8 cellular contexts compared by ENCODE assay signal in the genomic region with DNA sequence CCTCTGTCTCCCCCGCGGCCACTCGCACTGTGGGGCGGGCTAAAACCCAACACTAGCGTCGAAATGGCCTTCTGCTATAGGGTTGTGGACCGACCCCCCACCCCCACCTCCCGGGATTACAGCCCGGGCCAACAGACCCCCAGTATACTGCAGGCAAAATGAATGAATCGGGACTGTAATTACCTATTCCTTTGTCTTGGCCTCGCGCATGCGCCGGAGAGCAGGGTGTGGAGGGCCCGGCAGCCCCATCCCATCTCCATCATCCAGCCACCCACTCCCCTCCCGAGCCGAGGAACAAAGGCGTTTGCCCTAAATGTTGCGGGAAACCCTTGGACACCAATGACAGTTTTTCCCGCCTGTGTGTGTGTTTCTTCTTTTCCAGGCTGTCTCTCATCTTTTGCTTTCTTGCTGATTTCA. TPM values are rescaled to one million over a fixed set of nuclear protein-coding genes. Genes with fewer than 3 reads are reported as not detected.
DNase-seq lines count a peak whose midpoint lies in the region; ATAC-seq, FAIRE-seq and TF ChIP-seq lines count a peak whose summit lies in the region.

No MANE protein-coding gene starts in this region.

- peak; percentile 48 for DNase-seq in GM12865 (ENCODE audit: low read depth)
- DNase-seq in NCI-H774 (lab: John Stamatoyannopoulos, UW) = peak; percentile 62
- DNase-seq in nucleus accumbens (lab: John Stamatoyannopoulos, UW) = peak in 34 of 56 donors; percentile 10 to 76 (median 48)
- no peak for DNase-seq in amniotic stem cell (lab: John Stamatoyannopoulos, UW)
- no peak for DNase-seq in GM19239 (ENCODE audit: insufficient read length, low spot score)

- peak overlapping the region; percentile 78 for H3K4me3 ChIP-seq in GM12865 (ENCODE audit: low read depth, low read length)
- H3K4me3 ChIP-seq in esophagus (ENCODE audit: low read depth in 1 of 2, low read length in 2 of 2) = peak overlapping the region; percentile 50 to 64

- FAIRE-seq in GM19239 (lab: Jason Lieb, UNC) = no peak

- H3K27me3 ChIP-seq in esophagus (ENCODE audit: control insufficient read depth in 1 of 2, insufficient read depth in 2 of 2, low read length in 2 of 2) = no peaks in the 10 kb centered on the region

- H3K9me3 ChIP-seq in esophagus (ENCODE audit: control insufficient read depth in 2 of 2, insufficient read depth in 1 of 2, low read depth in 1 of 2, low read length in 1 of 2) = peaks cover 0 to 3% of the 10 kb centered on the region in 2 donors

- H3K36me3 ChIP-seq in esophagus (ENCODE audit: control insufficient read depth in 2 of 2, insufficient read depth in 2 of 2, low read length in 1 of 2) = no peaks in the 10 kb centered on the region

- H3K27ac ChIP-seq in esophagus (ENCODE audit: low read depth in 2 of 2, low read length in 1 of 2) = no peak overlapping the region

- H3K4me1 ChIP-seq in esophagus (ENCODE audit: control insufficient read depth in 2 of 2, insufficient read depth in 2 of 2, low read length in 1 of 2) = peaks cover 8% of the 10 kb centered on the region in 2 donors

- TF ChIP-seq CTCF in GM12865 (IDR thresholded peaks at IDR 0.05; ENCODE audit: insufficient read depth, low read depth, low read length, missing control alignments) = no peak

- WGBS in esophagus, 2 donors = 14% methylated on average over 20 of the region's 20 CpGs

- ATAC-seq in HG02588 (IDR thresholded peaks at IDR 0.05; ENCODE audit: unreplicated experiment) = peak; percentile 21
- ATAC-seq in HG03280 (IDR thresholded peaks at IDR 0.05; ENCODE audit: unreplicated experiment) = no peak

RNA-seq across cellular contexts. Expression of gene BASP1, which starts 1.6 kb away (rescaled TPM):
- 1 to 10 TPM; 4.0 to 4.7 TPM for polyA plus RNA-seq in esophagus

Comparison
In these comparisons a context has a peak if more than half of its experiments do, and no peak if none do; other contexts are left out.
1. DNase-seq: peak in GM12865 (single experiment), NCI-H774 (single experiment) and nucleus accumbens (34 of 56); none in amniotic stem cell (single experiment) and GM19239 (single experiment).